Comparison of ENCODE assay signal across 14 cellular contexts in genomic region chr12:121892673-121893561, GRCh38. TPM values are rescaled to one million over a fixed set of nuclear protein-coding genes. Genes with fewer than 3 reads are reported as not detected.
DNase-seq lines count a peak whose midpoint lies in the region; ATAC-seq and TF ChIP-seq lines count a peak whose summit lies in the region.
"Had no signal": no experiment of that assay in that cellular context is flagged by ENCODE, and none has a peak within 500 bp of the region (broad histone marks: within the 10 kb centered on the region; RNA-seq: fewer than 3 reads in every experiment).

No MANE protein-coding gene starts in this region.

- H3K27me3 Mint-ChIP-seq in activated naive CD8-positive, alpha-beta T cell treated with anti-CD3 and anti-CD28 coated beads, Interleukin-2, amount 10 ng/mL, durations not matched to agents 7 days and 5 days: no peaks in the 10 kb centered on the region
- H3K27me3 Mint-ChIP-seq in mesothelial cell of epicardium (ENCODE audit: low read depth): no peaks in the 10 kb centered on the region
- H3K27me3 Mint-ChIP-seq: IgD-negative memory B cell had no signal

- TF ChIP-seq POLR2A in spleen (IDR thresholded peaks at IDR 0.05) (no peak), thyroid gland (IDR thresholded peaks at IDR 0.05) (no peak)

- H3K4me1 ChIP-seq in BLaER1: peaks cover 39% of the 10 kb centered on the region
- H3K4me1 ChIP-seq in GM23248 (ENCODE audit: insufficient read depth): peaks cover 19% of the 10 kb centered on the region
- H3K4me1 ChIP-seq in spleen: peaks cover 14 to 58% (median 36%) of the 10 kb centered on the region in 6 donors
- H3K4me1 ChIP-seq in thyroid gland: peaks cover 28 to 35% of the 10 kb centered on the region in 2 donors

- H3K4me1 Mint-ChIP-seq in activated naive CD8-positive, alpha-beta T cell treated with anti-CD3 and anti-CD28 coated beads, Interleukin-2, amount 10 ng/mL, durations not matched to agents 7 days and 5 days: peaks cover 39% of the 10 kb centered on the region
- H3K4me1 Mint-ChIP-seq in mesothelial cell of epicardium: peaks cover 27% of the 10 kb centered on the region

- in situ Hi-C loops in GM23248 (cut with MboI): no loop called here

- peaks cover 87% of the 10 kb centered on the region for H3K79me2 ChIP-seq in GM23248 (ENCODE audit: insufficient read depth)

- TF ChIP-seq CTCF in mesothelial cell of epicardium (IDR thresholded peaks at IDR 0.05; ENCODE audit: unreplicated experiment): no peak
- TF ChIP-seq CTCF in spleen (IDR thresholded peaks at IDR 0.05 in 8 of 11, conservative IDR thresholded peaks at IDR 0.05 in 3 of 11): no peak
- no peak for TF ChIP-seq CTCF in thyroid gland (IDR thresholded peaks at IDR 0.05)

- POLR2A ChIA-PET in activated naive CD8-positive, alpha-beta T cell treated with anti-CD3 and anti-CD28 coated beads, Interleukin-2, amount 10 ng/mL, durations not matched to agents 7 days and 5 days (lab: Charles Lee): interaction anchor here (0.6 to 1.4 kb wide), 4 partner anchors 30 to 99 kb away, joined by 3 to 8 read pairs (median 6); no protein-coding TSS in a partner anchor

- H3K27ac ChIP-seq in BLaER1 (peak overlapping the region; percentile 18; the same call in 1 of the 2 replicates), GM23248 (peak overlapping the region; percentile 37; the same call in 1 of the 2 replicates), spleen (no peak overlapping the region), thyroid gland (peak overlapping the region in 1 of 3 donors; percentile 12)
- H3K27ac ChIP-seq: cardiac muscle cell, upper lobe of right lung had no signal

- H3K27ac Mint-ChIP-seq in activated naive CD8-positive, alpha-beta T cell treated with anti-CD3 and anti-CD28 coated beads, Interleukin-2, amount 10 ng/mL, durations not matched to agents 7 days and 5 days: peak overlapping the region; percentile 21
- H3K27ac Mint-ChIP-seq in mesothelial cell of epicardium: peak overlapping the region; percentile 43
- H3K27ac Mint-ChIP-seq: GM23338 had no signal

- H3F3A ChIP-seq in GM23248 (ENCODE audit: insufficient read depth): peaks cover 19% of the 10 kb centered on the region

- no peak overlapping the region for H2AFZ ChIP-seq in GM23248
- H2AFZ ChIP-seq: GM23338 had no signal

- H3K27me3 ChIP-seq in BLaER1 (no peaks in the 10 kb centered on the region), GM23248 (replicated peaks; ENCODE audit: insufficient read depth) (no peaks in the 10 kb centered on the region), spleen (replicated peaks in 1 of 7) (no peaks in the 10 kb centered on the region), thyroid gland (no peaks in the 10 kb centered on the region)
- H3K27me3 ChIP-seq: cardiac muscle cell, upper lobe of right lung had no signal

- DNase-seq in GM23248: no peak
- no peak for DNase-seq in activated naive CD8-positive, alpha-beta T cell treated with anti-CD3 and anti-CD28 coated beads, Interleukin-2, amount 10 ng/mL, durations not matched to agents 7 days and 5 days
- DNase-seq in mesothelial cell of epicardium (ENCODE audit: low spot score in 2 of 2, unreplicated experiment in 2 of 2): no peak
- no peak for DNase-seq in spleen
- no peak for DNase-seq in thyroid gland
- DNase-seq: activated CD4-positive, CD25-positive, alpha-beta regulatory T cell; NCI-H1436; NCI-H446 treated with DMSO at 0.1 percent for 48 hours; upper lobe of right lung had no signal

- H3K36me3 Mint-ChIP-seq in activated naive CD8-positive, alpha-beta T cell treated with anti-CD3 and anti-CD28 coated beads, Interleukin-2, amount 10 ng/mL, durations not matched to agents 7 days and 5 days: peaks cover 9% of the 10 kb centered on the region
- H3K36me3 Mint-ChIP-seq in mesothelial cell of epicardium: peaks cover 12% of the 10 kb centered on the region

- H3K9me3 Mint-ChIP-seq in activated naive CD8-positive, alpha-beta T cell treated with anti-CD3 and anti-CD28 coated beads, Interleukin-2, amount 10 ng/mL, durations not matched to agents 7 days and 5 days: no peaks in the 10 kb centered on the region
- no peaks in the 10 kb centered on the region for H3K9me3 Mint-ChIP-seq in mesothelial cell of epicardium
- H3K9me3 Mint-ChIP-seq: GM23338, IgD-negative memory B cell had no signal

- WGBS in GM23248 (ENCODE audit: low coverage in 1 of 2, low lambda C conversion rate in 2 of 2, missing lambda C conversion rate in 2 of 2), 2 experiments: 84 to 87% methylated on average over 13 of the region's 13 CpGs
- WGBS in spleen, 5 donors: 89 to 95% (median 91%) methylated on average over 13 of the region's 13 CpGs
- WGBS in thyroid gland, 2 donors: 90% methylated on average over 13 of the region's 13 CpGs

- H3K36me3 ChIP-seq in BLaER1 (peaks cover 63% of the 10 kb centered on the region), GM23248 (ENCODE audit: low read depth) (peaks cover 29% of the 10 kb centered on the region), spleen (peaks cover 3 to 78% (median 40%) of the 10 kb centered on the region in 6 donors), thyroid gland (peaks cover 0 to 17% of the 10 kb centered on the region in 2 donors)

- H3K4me2 ChIP-seq in BLaER1: peak overlapping the region; percentile 66
- no peak overlapping the region for H3K4me2 ChIP-seq in GM23248 (ENCODE audit: unreplicated experiment)
- H3K4me2 ChIP-seq: GM23338 had no signal

- ATAC-seq in activated naive CD8-positive, alpha-beta T cell treated with anti-CD3 and anti-CD28 coated beads, Interleukin-2, amount 10 ng/mL, durations not matched to agents 7 days and 5 days (ENCODE audit: low read depth): no peak
- ATAC-seq in GM21786 (IDR thresholded peaks at IDR 0.05; ENCODE audit: unreplicated experiment): no peak

- H3K9ac ChIP-seq in BLaER1 (peak overlapping the region; percentile 60), GM23248 (no peak overlapping the region)

- intact Hi-C loops in spleen (cut with DNase I; ENCODE audit: low total_unique reads): loop anchor here (10.0 kb wide), 1 partner anchor 188 kb away; no protein-coding TSS in a partner anchor
- intact Hi-C loops in thyroid gland (cut with DNase I): no loop called here

- H3K4me3 ChIP-seq in BLaER1: no peak overlapping the region
- H3K4me3 ChIP-seq in GM23248: no peak overlapping the region
- no peak overlapping the region for H3K4me3 ChIP-seq in spleen
- H3K4me3 ChIP-seq in thyroid gland (replicated peaks in 1 of 3): no peak overlapping the region
- H3K4me3 ChIP-seq: cardiac muscle cell, GM23338, upper lobe of right lung had no signal

- H3K9me3 ChIP-seq in BLaER1 (no peaks in the 10 kb centered on the region), GM23248 (ENCODE audit: low read depth) (no peaks in the 10 kb centered on the region), spleen (no peaks in the 10 kb centered on the region), thyroid gland (no peaks in the 10 kb centered on the region)
- H3K9me3 ChIP-seq: upper lobe of right lung had no signal

- H4K20me1 ChIP-seq in BLaER1 (peaks cover 42% of the 10 kb centered on the region), GM23248 (ENCODE audit: insufficient read depth) (0 out of 2 replicates have a peak, but pooled peaks cover 5% of the 10 kb centered on the region)

- H3K9me2 ChIP-seq in GM23248 (ENCODE audit: insufficient read depth): no peaks in the 10 kb centered on the region

- no peak overlapping the region for H3K4me3 Mint-ChIP-seq in activated naive CD8-positive, alpha-beta T cell treated with anti-CD3 and anti-CD28 coated beads, Interleukin-2, amount 10 ng/mL, durations not matched to agents 7 days and 5 days
- H3K4me3 Mint-ChIP-seq in mesothelial cell of epicardium: no peak overlapping the region
- H3K4me3 Mint-ChIP-seq: GM23338 had no signal

RNA-seq across cellular contexts. Expression of gene PSMD9, which starts 4.3 kb away (rescaled TPM):
- total RNA-seq in GM23248 (2014; rRNA removed; shearing (Covaris generic)): 93.7 and 134 TPM in 2 replicates
- polyA plus RNA-seq in GM23248 (2016; fragmentation: Nextera tagmentation; extraction: Ambion mirVana) (129 and 141 TPM in 2 replicates), spleen (10 to 100 TPM; 29.6 to 62.6 (median 49.6) TPM)
- total RNA-seq in activated naive CD8-positive, alpha-beta T cell treated with anti-CD3 and anti-CD28 coated beads, Interleukin-2, amount 10 ng/mL, durations not matched to agents 7 days and 5 days: 10 to 100 TPM; 50.8 to 57.9 TPM
- total RNA-seq in mesothelial cell of epicardium (34.1 to 38.6 TPM (median 36.3 TPM) in 3 replicates), spleen (10 to 100 TPM; 32.4 to 56.7 (median 43.6) TPM), thyroid gland (100 to 1,000 TPM in 2 of 4 donors, 10 to 100 TPM in 2; 67.9 to 149 (median 97.4) TPM)

RNA-seq across cellular contexts. Expression of gene CFAP251, which starts 25.5 kb away (rescaled TPM):
- total RNA-seq in GM23248 (2014; rRNA removed; shearing (Covaris generic)): 1.6 and 4.4 TPM in 2 replicates
- polyA plus RNA-seq in GM23248 (2016; fragmentation: Nextera tagmentation; extraction: Ambion mirVana) (0.46 and 0.58 TPM in 2 replicates), spleen (1 to 10 TPM; 1.3 to 2.7 (median 1.7) TPM)
- total RNA-seq in activated naive CD8-positive, alpha-beta T cell treated with anti-CD3 and anti-CD28 coated beads, Interleukin-2, amount 10 ng/mL, durations not matched to agents 7 days and 5 days: 1 to 10 TPM; 1.4 TPM
- total RNA-seq in mesothelial cell of epicardium (6.6 to 6.9 TPM (median 6.6 TPM) in 3 replicates), spleen (10 to 100 TPM in 1 of 7 donors, 1 to 10 TPM in 6; 3.0 to 10.5 (median 6.1) TPM), thyroid gland (10 to 100 TPM; 17.7 to 27.0 (median 23.7) TPM)
- polyA plus RNA-seq: IgD-negative memory B cell had no signal

RNA-seq across cellular contexts. Expression of gene HPD, which starts 34.3 kb away (rescaled TPM):
- not detected in 2 replicates for total RNA-seq in GM23248 (2014; rRNA removed; shearing (Covaris generic))
- polyA plus RNA-seq in GM23248 (2016; fragmentation: Nextera tagmentation; extraction: Ambion mirVana): not detected in 2 replicates
- total RNA-seq in activated naive CD8-positive, alpha-beta T cell treated with anti-CD3 and anti-CD28 coated beads, Interleukin-2, amount 10 ng/mL, durations not matched to agents 7 days and 5 days: not detected
- total RNA-seq in mesothelial cell of epicardium: 0.16 TPM in 1 of 3 replicates, not detected in the others
- 1 to 10 TPM in 4 of 7 donors, under 1 TPM in 2, not detected in 1; 0.57 to 2.8 (median 1.7) TPM for total RNA-seq in spleen
- polyA plus RNA-seq in spleen: 1 to 10 TPM in 1 of 3 donors, under 1 TPM in 2; 0.78 to 1.5 (median 0.86) TPM
- total RNA-seq in thyroid gland: 1 to 10 TPM in 1 of 4 donors, under 1 TPM in 2, not detected in 1; 0.39 to 1.2 (median 0.78) TPM
- total RNA-seq: cardiac muscle cell, GM23338 had no signal
- polyA plus RNA-seq: cardiac muscle cell, GM23338, IgD-negative memory B cell had no signal

Comparison
In these comparisons a context has a peak if more than half of its experiments do, and no peak if none do; other contexts are left out.
1. H3K27ac ChIP-seq: peak in BLaER1 (single experiment) and GM23248 (single experiment); none in spleen (0 of 8).